ENCODE assay signal across 8 cellular contexts in genomic region chr6:15246217-15247211, GRCh38.
DNase-seq lines count a peak whose midpoint lies in the region; ATAC-seq and TF ChIP-seq lines count a peak whose summit lies in the region.

No MANE protein-coding gene starts in this region.

- DNase-seq in DND-41 (peak; percentile 46), MV-4-11 (lab: John Stamatoyannopoulos, UW) (peak; percentile 34), superior temporal gyrus (ENCODE audit: extremely low spot score) (peak; percentile 65), NCI-H187 treated with DMSO at 0.1 percent for 48 hours (lab: John Stamatoyannopoulos, UW) (no peak)
- no peak for DNase-seq in activated CD4-positive, CD25-positive, alpha-beta regulatory T cell (lab: John Stamatoyannopoulos, UW)

- peaks cover 36% of the 10 kb centered on the region for H3K4me1 ChIP-seq in DND-41 (ENCODE audit: insufficient read depth, low read length)

- H2AFZ ChIP-seq in DND-41 (ENCODE audit: low read depth, low read length) = peak overlapping the region; percentile 68

- H3K4me3 ChIP-seq in DND-41 (ENCODE audit: low read depth in 1 of 2, low read length in 2 of 2) = peak overlapping the region; percentile 72 to 74

- no peak for ATAC-seq in DND-41 (ENCODE audit: insufficient read depth, low read depth)
- ATAC-seq in GM19455 (IDR thresholded peaks at IDR 0.05; ENCODE audit: unreplicated experiment) = no peak

- H3K79me2 ChIP-seq in DND-41 (ENCODE audit: insufficient read depth, low read length) = peaks cover 49% of the 10 kb centered on the region

- peak overlapping the region; percentile 82 for H3K9ac ChIP-seq in DND-41 (ENCODE audit: low read depth, low read length)

- TF ChIP-seq CTCF in DND-41 (IDR thresholded peaks at IDR 0.05; ENCODE audit: borderline replicate concordance, extremely low read depth, low read length, poor library complexity, severe bottlenecking) = no peak

- H4K20me1 ChIP-seq in DND-41 (ENCODE audit: insufficient read depth, low read length) = peaks cover 11% of the 10 kb centered on the region

- peak overlapping the region; percentile 86 for H3K27ac ChIP-seq in DND-41 (ENCODE audit: low read length)
- H3K27ac ChIP-seq in angular gyrus (ENCODE audit: low read depth, low read length) = peak overlapping the region; percentile 95
- peak overlapping the region; percentile 98 for H3K27ac ChIP-seq in layer of hippocampus (ENCODE audit: low read depth, low read length)

- H3K4me2 ChIP-seq in DND-41 (ENCODE audit: insufficient read depth, low read length) = peak overlapping the region; percentile 68

- H3K9me3 ChIP-seq in DND-41 (ENCODE audit: insufficient read depth, low read length, severe bottlenecking) = no peaks in the 10 kb centered on the region

- no peaks in the 10 kb centered on the region for H3K27me3 ChIP-seq in DND-41 (ENCODE audit: insufficient read depth, low read length, poor library complexity)
- no peaks in the 10 kb centered on the region for H3K27me3 ChIP-seq in layer of hippocampus (ENCODE audit: control insufficient read depth, insufficient read depth, low read length)

- no peaks in the 10 kb centered on the region for H3K36me3 ChIP-seq in DND-41 (ENCODE audit: insufficient read depth, low read length)

Comparison
In these comparisons a context has a peak if more than half of its experiments do, and no peak if none do; other contexts are left out.
1. DNase-seq: peak in DND-41 (single experiment), MV-4-11 (single experiment) and superior temporal gyrus (single experiment); none in NCI-H187 treated with DMSO at 0.1 percent for 48 hours (single experiment) and activated CD4-positive, CD25-positive, alpha-beta regulatory T cell (0 of 4).
2. Peak in every context shown above with its lines, with median percentiles within 50 percentile points of each other: H3K27ac ChIP-seq.